In genomic region chr13:31352467-31352866, GRCh38 we compare ENCODE assay signal across 14 cellular contexts.
DNase-seq lines count a peak whose midpoint lies in the region; ATAC-seq and TF ChIP-seq lines count a peak whose summit lies in the region.
"Had no signal": no experiment of that assay in that cellular context is flagged by ENCODE, and none has a peak within 500 bp of the region (broad histone marks: within the 10 kb centered on the region; RNA-seq: fewer than 3 reads in every experiment).

No MANE protein-coding gene starts in this region.

- peaks cover 60% of the 10 kb centered on the region for H3K9me3 Mint-ChIP-seq in WTC11
- H3K9me3 Mint-ChIP-seq in stimulated activated effector memory CD8-positive, alpha-beta T cell treated with anti-CD3 and anti-CD28 coated beads, Interleukin-12 subunit alpha, Interleukin-12 subunit beta, amount 100 ng/mL, for 72 hours, result peaks cover 11% of the 10 kb centered on the region
- H3K9me3 Mint-ChIP-seq in Caco-2 (ENCODE audit: unreplicated experiment), result peaks cover 22% of the 10 kb centered on the region

- no TSS peak for BruUV-seq in Caco-2 (replicated peaks; lab: Mats Ljungman, UMichigan)

- POLR2A ChIA-PET in WTC11 (lab: Charles Lee), result no interaction called here
- POLR2A ChIA-PET in Caco-2 (lab: Charles Lee), result no interaction called here

- intact Hi-C loops in right cardiac atrium (cut with DNase I) (no loop called here), Caco-2 (cut with micrococcal nuclease; ENCODE audit: unreplicated experiment) (no loop called here)

- H3K27ac Mint-ChIP-seq in WTC11 (no peak overlapping the region), Caco-2 (ENCODE audit: unreplicated experiment) (no peak overlapping the region)
- no peak overlapping the region for H3K27ac Mint-ChIP-seq in stimulated activated effector memory CD8-positive, alpha-beta T cell treated with anti-CD3 and anti-CD28 coated beads, Interleukin-12 subunit alpha, Interleukin-12 subunit beta, amount 100 ng/mL, for 72 hours
- H3K27ac Mint-ChIP-seq: CD8-positive, alpha-beta memory T cell had no signal

- H3K4me1 Mint-ChIP-seq in WTC11 (peaks cover 8% of the 10 kb centered on the region), Caco-2 (ENCODE audit: low read depth, unreplicated experiment) (no peaks in the 10 kb centered on the region)
- H3K4me1 Mint-ChIP-seq in stimulated activated effector memory CD8-positive, alpha-beta T cell treated with anti-CD3 and anti-CD28 coated beads, Interleukin-12 subunit alpha, Interleukin-12 subunit beta, amount 100 ng/mL, for 72 hours, result no peaks in the 10 kb centered on the region
- H3K4me1 Mint-ChIP-seq: CD8-positive, alpha-beta memory T cell had no signal

- TF ChIP-seq CTCF in right atrium auricular region (IDR thresholded peaks at IDR 0.05) (no peak), WTC11 (IDR thresholded peaks at IDR 0.05) (no peak), foreskin keratinocyte (conservative IDR thresholded peaks at IDR 0.05) (no peak), suprapubic skin (IDR thresholded peaks at IDR 0.05) (no peak), Caco-2 (IDR thresholded peaks at IDR 0.05; ENCODE audit: insufficient read depth in 1 of 2, low read depth in 1 of 2, low read length in 1 of 2, severe bottlenecking in 1 of 2, unreplicated experiment in 1 of 2) (no peak)

- ATAC-seq in right cardiac atrium (no peak), WTC11 (no peak), foreskin keratinocyte (peak; percentile 25), HG02678 (IDR thresholded peaks at IDR 0.05; ENCODE audit: unreplicated experiment) (no peak)
- peak; percentile 27 for ATAC-seq in stimulated activated effector memory CD8-positive, alpha-beta T cell treated with anti-CD3 and anti-CD28 coated beads, Interleukin-12 subunit alpha, Interleukin-12 subunit beta, amount 100 ng/mL, for 72 hours
- ATAC-seq: GM12878 had no signal

- peaks cover 40% of the 10 kb centered on the region for H3K36me3 Mint-ChIP-seq in WTC11
- no peaks in the 10 kb centered on the region for H3K36me3 Mint-ChIP-seq in stimulated activated effector memory CD8-positive, alpha-beta T cell treated with anti-CD3 and anti-CD28 coated beads, Interleukin-12 subunit alpha, Interleukin-12 subunit beta, amount 100 ng/mL, for 72 hours
- H3K36me3 Mint-ChIP-seq in Caco-2 (ENCODE audit: insufficient read depth, unreplicated experiment), result no peaks in the 10 kb centered on the region
- H3K36me3 Mint-ChIP-seq: CD8-positive, alpha-beta memory T cell had no signal

- H3K4me3 ChIP-seq in right cardiac atrium (ENCODE audit: low read length) (no peak overlapping the region), right atrium auricular region (no peak overlapping the region), suprapubic skin (no peak overlapping the region), Caco-2 (ENCODE audit: low read depth, low read length) (no peak overlapping the region)
- H3K4me3 ChIP-seq: BLaER1, GM12878 had no signal

- no peaks in the 10 kb centered on the region for H3K9me3 ChIP-seq in right cardiac atrium (ENCODE audit: control insufficient read depth, low read length)
- H3K9me3 ChIP-seq in right atrium auricular region, result peaks cover 0 to 9% of the 10 kb centered on the region in 2 donors
- H3K9me3 ChIP-seq in suprapubic skin, result no peaks in the 10 kb centered on the region
- H3K9me3 ChIP-seq in Caco-2, result peaks cover 26% of the 10 kb centered on the region

- CTCF ChIA-PET in WTC11 (lab: Charles Lee), result no interaction called here
- CTCF ChIA-PET in Caco-2 (lab: Charles Lee), result no interaction called here

- no peak overlapping the region for H3K4me3 Mint-ChIP-seq in WTC11
- H3K4me3 Mint-ChIP-seq in stimulated activated effector memory CD8-positive, alpha-beta T cell treated with anti-CD3 and anti-CD28 coated beads, Interleukin-12 subunit alpha, Interleukin-12 subunit beta, amount 100 ng/mL, for 72 hours, result no peak overlapping the region
- no peak overlapping the region for H3K4me3 Mint-ChIP-seq in Caco-2 (ENCODE audit: unreplicated experiment)
- H3K4me3 Mint-ChIP-seq: CD8-positive, alpha-beta memory T cell had no signal

- peak in 2 of 3 donors; percentile 37 to 47 for DNase-seq in right cardiac atrium
- no peak for DNase-seq in right atrium auricular region (ENCODE audit: low spot score)
- DNase-seq in WTC11 (ENCODE audit: low spot score), result peak; percentile 14
- DNase-seq in foreskin keratinocyte, result no peak
- no peak for DNase-seq in stimulated activated effector memory CD8-positive, alpha-beta T cell treated with anti-CD3 and anti-CD28 coated beads, Interleukin-12 subunit alpha, Interleukin-12 subunit beta, amount 100 ng/mL, for 72 hours (ENCODE audit: low spot score in 2 of 2)
- DNase-seq in suprapubic skin (ENCODE audit: low spot score in 2 of 2), result no peak
- no peak for DNase-seq in Caco-2
- DNase-seq: Calu3; CD8-positive, alpha-beta memory T cell; DMS79 had no signal

- no peak overlapping the region for H3K27ac ChIP-seq in right cardiac atrium (ENCODE audit: low read length)
- H3K27ac ChIP-seq in right atrium auricular region, result no peak overlapping the region
- H3K27ac ChIP-seq in foreskin keratinocyte, result no peak overlapping the region
- no peak overlapping the region for H3K27ac ChIP-seq in suprapubic skin
- H3K27ac ChIP-seq: 22Rv1, BLaER1 had no signal

- peaks cover 12% of the 10 kb centered on the region for H3K27me3 Mint-ChIP-seq in WTC11 (ENCODE audit: low read depth)
- peaks cover 8% of the 10 kb centered on the region for H3K27me3 Mint-ChIP-seq in Caco-2 (ENCODE audit: insufficient read depth, unreplicated experiment)

- no peak for TF ChIP-seq EP300 in suprapubic skin (IDR thresholded peaks at IDR 0.05)

- TF ChIP-seq POLR2A in suprapubic skin (IDR thresholded peaks at IDR 0.05), result no peak

- no peaks in the 10 kb centered on the region for H3K4me1 ChIP-seq in right cardiac atrium (ENCODE audit: control insufficient read depth, insufficient read depth, low read length)
- H3K4me1 ChIP-seq in right atrium auricular region, result no peaks in the 10 kb centered on the region
- H3K4me1 ChIP-seq in foreskin keratinocyte, result no peaks in the 10 kb centered on the region
- H3K4me1 ChIP-seq in suprapubic skin, result no peaks in the 10 kb centered on the region
- no peaks in the 10 kb centered on the region for H3K4me1 ChIP-seq in Caco-2
- H3K4me1 ChIP-seq: BLaER1 had no signal

- H3K27me3 ChIP-seq in right cardiac atrium (ENCODE audit: control insufficient read depth, insufficient read depth) (no peaks in the 10 kb centered on the region), right atrium auricular region (no peaks in the 10 kb centered on the region), foreskin keratinocyte (peaks cover 33% of the 10 kb centered on the region), suprapubic skin (peaks cover 13% of the 10 kb centered on the region), Caco-2 (replicated peaks; ENCODE audit: control insufficient read depth, insufficient read depth, low read length) (no peaks in the 10 kb centered on the region; the same call in 1 of the 2 replicates)
- H3K27me3 ChIP-seq: BLaER1 had no signal

- no peaks in the 10 kb centered on the region for H3K36me3 ChIP-seq in right atrium auricular region
- H3K36me3 ChIP-seq in suprapubic skin, result no peaks in the 10 kb centered on the region
- H3K36me3 ChIP-seq in Caco-2 (ENCODE audit: control insufficient read depth, insufficient read depth, low read length), result no peaks in the 10 kb centered on the region
- H3K36me3 ChIP-seq: BLaER1 had no signal

- 17% methylated on average over 24 of the region's 24 CpGs for WGBS in right cardiac atrium
- WGBS in suprapubic skin, result 35% methylated on average over 13 of the region's 24 CpGs

TF ChIP-seq in WTC11, 78 proteins besides CTCF, POLR2A, EP300 and RAD21 (continues in another document):
- TF ChIP-seq ZNF263 (CRISPR knock-in tag; IDR thresholded peaks at IDR 0.05; ENCODE audit: low read depth) (no peak), ZNF317 (CRISPR knock-in tag; IDR thresholded peaks at IDR 0.05; ENCODE audit: borderline replicate concordance, low read depth) (no peak), ZNF416 (CRISPR knock-in tag; IDR thresholded peaks at IDR 0.05) (no peak), OVOL2 (CRISPR knock-in tag; IDR thresholded peaks at IDR 0.05; ENCODE audit: borderline replicate concordance) (no peak), SOX15 (CRISPR knock-in tag; IDR thresholded peaks at IDR 0.05) (no peak), ERG (CRISPR knock-in tag; IDR thresholded peaks at IDR 0.05) (no peak), SMAD3 (CRISPR knock-in tag; IDR thresholded peaks at IDR 0.05; ENCODE audit: borderline replicate concordance) (no peak), NFE2L1 (CRISPR knock-in tag; IDR thresholded peaks at IDR 0.05) (no peak), ATF1 (CRISPR knock-in tag; IDR thresholded peaks at IDR 0.05) (no peak), ESRRA (CRISPR knock-in tag; IDR thresholded peaks at IDR 0.05; ENCODE audit: borderline replicate concordance) (no peak), NR1H2 (CRISPR knock-in tag; IDR thresholded peaks at IDR 0.05) (no peak), ATF3 (CRISPR knock-in tag; conservative IDR thresholded peaks at IDR 0.05) (no peak), TCF7 (CRISPR knock-in tag; IDR thresholded peaks at IDR 0.05; ENCODE audit: low read depth) (no peak), GTF2I (CRISPR knock-in tag; conservative IDR thresholded peaks at IDR 0.05) (no peak)

Comparison
In these comparisons a context has a peak if more than half of its experiments do, and no peak if none do; other contexts are left out.
1. DNase-seq: peak in right cardiac atrium (2 of 3) and WTC11 (single experiment); none in right atrium auricular region (single experiment), foreskin keratinocyte (0 of 2), stimulated activated effector memory CD8-positive, alpha-beta T cell treated with anti-CD3 and anti-CD28 coated beads, Interleukin-12 subunit alpha, Interleukin-12 subunit beta, amount 100 ng/mL, for 72 hours (0 of 2), suprapubic skin (0 of 2) and Caco-2 (0 of 2).
2. ATAC-seq: peak in foreskin keratinocyte (single experiment) and stimulated activated effector memory CD8-positive, alpha-beta T cell treated with anti-CD3 and anti-CD28 coated beads, Interleukin-12 subunit alpha, Interleukin-12 subunit beta, amount 100 ng/mL, for 72 hours (single experiment); none in right cardiac atrium (0 of 2), WTC11 (single experiment) and HG02678 (single experiment).